In genomic region chr1:42927274-42927841, GRCh38 we compare ENCODE assay signal across 1 cellular context.
TF ChIP-seq lines count a peak whose summit lies in the region.

No MANE protein-coding gene starts in this region.

TF ChIP-seq in WTC11, 78 proteins besides CTCF, POLR2A, EP300 and RAD21 (continued from another document):
- TF ChIP-seq ARID4B (CRISPR knock-in tag; IDR thresholded peaks at IDR 0.05; ENCODE audit: borderline replicate concordance), result no peak
- TF ChIP-seq SMAD4 (CRISPR knock-in tag; IDR thresholded peaks at IDR 0.05), result no peak
- TF ChIP-seq, protein P1, sequence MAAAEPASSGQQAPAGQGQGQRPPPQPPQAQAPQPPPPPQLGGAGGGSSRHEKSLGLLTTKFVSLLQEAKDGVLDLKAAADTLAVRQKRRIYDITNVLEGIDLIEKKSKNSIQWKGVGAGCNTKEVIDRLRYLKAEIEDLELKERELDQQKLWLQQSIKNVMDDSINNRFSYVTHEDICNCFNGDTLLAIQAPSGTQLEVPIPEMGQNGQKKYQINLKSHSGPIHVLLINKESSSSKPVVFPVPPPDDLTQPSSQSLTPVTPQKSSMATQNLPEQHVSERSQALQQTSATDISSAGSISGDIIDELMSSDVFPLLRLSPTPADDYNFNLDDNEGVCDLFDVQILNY (CRISPR knock-in tag; IDR thresholded peaks at IDR 0.05), result no peak
- TF ChIP-seq ETV6 (CRISPR knock-in tag; IDR thresholded peaks at IDR 0.05), result no peak
- no peak for TF ChIP-seq HMGA2 (CRISPR knock-in tag; IDR thresholded peaks at IDR 0.05)
- TF ChIP-seq FOXK1 (CRISPR knock-in tag; IDR thresholded peaks at IDR 0.05), result no peak
- no peak for TF ChIP-seq TEAD1 (CRISPR knock-in tag; IDR thresholded peaks at IDR 0.05)
- no peak for TF ChIP-seq MAX (CRISPR knock-in tag; IDR thresholded peaks at IDR 0.05)
- no peak for TF ChIP-seq USF1 (CRISPR knock-in tag; IDR thresholded peaks at IDR 0.05)
